ENCODE assay signal across 1 cellular context in genomic region chr10:101778781-101779543, GRCh38.
TF ChIP-seq lines count a peak whose summit lies in the region.

No MANE protein-coding gene starts in this region.

TF ChIP-seq in HEK293, 187 proteins besides CTCF, POLR2A, EP300 and RAD21 (continued from another document):
- TF ChIP-seq ZNF660 (tag by site-specific recombination; IDR thresholded peaks at IDR 0.05) (no peak), ZNF211 (tag by site-specific recombination; IDR thresholded peaks at IDR 0.05; ENCODE audit: low read depth) (no peak), SCRT2 (tag by site-specific recombination; IDR thresholded peaks at IDR 0.05) (no peak), ZNF239 (tag by site-specific recombination; IDR thresholded peaks at IDR 0.05) (no peak), KLF7 (tag by site-specific recombination; IDR thresholded peaks at IDR 0.05; ENCODE audit: borderline replicate concordance) (peak; percentile 70; the same call in 1 of the 2 replicates), ZNF610 (tag by site-specific recombination; IDR thresholded peaks at IDR 0.05; ENCODE audit: borderline replicate concordance) (peak; percentile 32; the same call in 1 of the 2 replicates), ZNF214 (tag by site-specific recombination; IDR thresholded peaks at IDR 0.05; ENCODE audit: borderline replicate concordance) (no peak), ZBTB26 (tag by site-specific recombination; optimal IDR thresholded peaks at IDR 0.05) (no peak), KLF1 (tag by site-specific recombination; IDR thresholded peaks at IDR 0.05) (peak; percentile 89), PRDM10 (tag by site-specific recombination; IDR thresholded peaks at IDR 0.05) (no peak), ZNF48 (tag by site-specific recombination; IDR thresholded peaks at IDR 0.05) (no peak), ZNF169 (tag by site-specific recombination; IDR thresholded peaks at IDR 0.05) (no peak), ZBTB49 (tag by site-specific recombination; IDR thresholded peaks at IDR 0.05; ENCODE audit: low read depth) (no peak), ZFP3 (tag by site-specific recombination; IDR thresholded peaks at IDR 0.05; ENCODE audit: low read depth) (peak; percentile 37; the same call in 1 of the 2 replicates), ZBTB8A (tag by site-specific recombination; IDR thresholded peaks at IDR 0.05) (peak; percentile 59; the same call in 1 of the 2 replicates), ZNF76 (tag by site-specific recombination; IDR thresholded peaks at IDR 0.05; ENCODE audit: borderline replicate concordance, low read depth) (no peak), ZNF416 (tag by site-specific recombination; IDR thresholded peaks at IDR 0.05) (no peak), OVOL3 (tag by site-specific recombination; IDR thresholded peaks at IDR 0.05) (no peak), SETDB1 (IDR thresholded peaks at IDR 0.05; ENCODE audit: insufficient read length, low read length) (no peak), ZNF19 (tag by site-specific recombination; IDR thresholded peaks at IDR 0.05; ENCODE audit: low read depth) (no peak), ZNF324 (tag by site-specific recombination; IDR thresholded peaks at IDR 0.05) (no peak), ZFHX2 (tag by site-specific recombination; conservative IDR thresholded peaks at IDR 0.05) (peak; percentile 99), ZNF654 (tag by site-specific recombination; IDR thresholded peaks at IDR 0.05; ENCODE audit: low read depth) (no peak), ZNF10 (tag by site-specific recombination; IDR thresholded peaks at IDR 0.05) (no peak), ZNF629 (tag by site-specific recombination; IDR thresholded peaks at IDR 0.05) (no peak), ZNF776 (tag by site-specific recombination; IDR thresholded peaks at IDR 0.05; ENCODE audit: borderline replicate concordance) (no peak), ZNF114 (tag by site-specific recombination; IDR thresholded peaks at IDR 0.05) (no peak), ZNF132 (tag by site-specific recombination; IDR thresholded peaks at IDR 0.05; ENCODE audit: borderline replicate concordance) (no peak), GLI4 (tag by site-specific recombination; IDR thresholded peaks at IDR 0.05) (no peak), ZNF843 (tag by site-specific recombination; IDR thresholded peaks at IDR 0.05) (0 out of 2 replicates have a peak, but pooled peaks have one; percentile 45), ZSCAN18 (tag by site-specific recombination; IDR thresholded peaks at IDR 0.05) (no peak), TRIM28 (IDR thresholded peaks at IDR 0.05; ENCODE audit: borderline replicate concordance, low read length) (no peak), ZNF585B (tag by site-specific recombination; IDR thresholded peaks at IDR 0.05) (no peak), ZNF37A (tag by site-specific recombination; IDR thresholded peaks at IDR 0.05) (no peak), ZBTB7A (tag by site-specific recombination; IDR thresholded peaks at IDR 0.05; ENCODE audit: low read depth) (no peak), PRDM2 (tag by site-specific recombination; IDR thresholded peaks at IDR 0.05; ENCODE audit: borderline replicate concordance) (no peak), ZBTB44 (tag by site-specific recombination; IDR thresholded peaks at IDR 0.05) (no peak), ZNF155 (tag by site-specific recombination; IDR thresholded peaks at IDR 0.05) (no peak), BCL11B (tag by site-specific recombination; IDR thresholded peaks at IDR 0.05; ENCODE audit: low read depth) (no peak; the same call in 1 of the 2 replicates), ZNF555 (tag by site-specific recombination; conservative IDR thresholded peaks at IDR 0.05) (no peak), ZNF174 (tag by site-specific recombination; IDR thresholded peaks at IDR 0.05) (no peak), ZSCAN30 (tag by site-specific recombination; IDR thresholded peaks at IDR 0.05) (peak; percentile 30; the same call in 1 of the 2 replicates), ZNF626 (tag by site-specific recombination; IDR thresholded peaks at IDR 0.05) (no peak)
TF ChIP-seq in HEK293: peak in this region for 31.
